In genomic region chr20:49693435-49694171, GRCh38 we compare ENCODE assay signal across 23 cellular contexts. TPM values are rescaled to one million over a fixed set of nuclear protein-coding genes. Genes with fewer than 3 reads are reported as not detected.
DNase-seq lines count a peak whose midpoint lies in the region; ATAC-seq, FAIRE-seq and TF ChIP-seq lines count a peak whose summit lies in the region.
"Had no signal": no experiment of that assay in that cellular context is flagged by ENCODE, and none has a peak within 500 bp of the region (broad histone marks: within the 10 kb centered on the region; RNA-seq: fewer than 3 reads in every experiment).

No MANE protein-coding gene starts in this region.

- H2BK15ac ChIP-seq in H1 (ENCODE audit: low read length): no peak overlapping the region

- H2BK12ac ChIP-seq in H1 (ENCODE audit: low read depth, low read length): no peak overlapping the region

- H3K23me2 ChIP-seq in H1 (ENCODE audit: low read depth, low read length): no peaks in the 10 kb centered on the region

- no peaks in the 10 kb centered on the region for H3K9me3 ChIP-seq in H1 (ENCODE audit: insufficient read depth in 2 of 2, low read depth in 1 of 2, low read length in 1 of 2)
- no peaks in the 10 kb centered on the region for H3K9me3 ChIP-seq in neural progenitor cell (ENCODE audit: low read depth)
- H3K9me3 ChIP-seq: esophagus squamous epithelium, thoracic aorta had no signal

- H3K79me2 ChIP-seq in ACC112 (ENCODE audit: control insufficient read depth, insufficient read depth, low read length, unreplicated experiment) (peaks cover 99% of the 10 kb centered on the region), H1 (ENCODE audit: control insufficient read depth in 1 of 2, insufficient read depth in 2 of 2, low read length in 2 of 2) (peaks cover 34 to 100% of the 10 kb centered on the region in 2 experiments), neural progenitor cell (ENCODE audit: low read depth) (peaks cover 100% of the 10 kb centered on the region)

- H3K4me1 ChIP-seq in ACC112 (ENCODE audit: control insufficient read depth, insufficient read depth, low read length, unreplicated experiment) (peaks cover 62% of the 10 kb centered on the region), H1 (replicated peaks in 1 of 4; ENCODE audit: control insufficient read depth in 3 of 4, insufficient read depth in 4 of 4, low read length in 3 of 4) (peaks cover 2 to 23% (median 14%) of the 10 kb centered on the region in 4 experiments; a peak in 6 of 7 replicates), neural progenitor cell (peaks cover 54% of the 10 kb centered on the region)

- H3K23ac ChIP-seq in H1 (ENCODE audit: insufficient read length): no peak overlapping the region

- H3K4me1 Mint-ChIP-seq in neural progenitor cell: peaks cover 72% of the 10 kb centered on the region

- TF ChIP-seq POLR2A in H1 (IDR thresholded peaks at IDR 0.05; ENCODE audit: control extremely low read depth in 1 of 2, low read depth in 2 of 2, low read length in 2 of 2): no peak

- no peaks in the 10 kb centered on the region for H3K36me3 ChIP-seq in ACC112 (ENCODE audit: insufficient read depth, low read length)
- H3K36me3 ChIP-seq in H1 (ENCODE audit: control insufficient read depth in 2 of 4, insufficient read depth in 4 of 4, low read length in 3 of 4): no peaks in the 10 kb centered on the region
- H3K36me3 ChIP-seq in neural progenitor cell: no peaks in the 10 kb centered on the region
- H3K36me3 ChIP-seq: thoracic aorta had no signal

- no peak for TF ChIP-seq RAD21 in H1 (IDR thresholded peaks at IDR 0.05 in 1 of 2, conservative IDR thresholded peaks at IDR 0.05 in 1 of 2; ENCODE audit: low read depth in 2 of 2, low read length in 2 of 2)

- peak overlapping the region; percentile 52 to 59; a peak in 3 of 4 replicates for H3K4me2 ChIP-seq in H1 (ENCODE audit: insufficient read depth in 1 of 2, low read depth in 2 of 2, low read length in 2 of 2)
- peak overlapping the region; percentile 21 for H3K4me2 ChIP-seq in neural progenitor cell

- H3K9ac ChIP-seq in H1 (replicated peaks in 1 of 4; ENCODE audit: extremely low read depth in 1 of 4, low read depth in 3 of 4, low read length in 3 of 4): no peak overlapping the region
- H3K9ac ChIP-seq in neural progenitor cell: no peak overlapping the region

- H3K79me1 ChIP-seq in H1 (ENCODE audit: low read depth, low read length): peaks cover 4% of the 10 kb centered on the region; the same call in 1 of the 2 replicates

- H4K5ac ChIP-seq in H1 (ENCODE audit: insufficient read length, low read depth, low read length): no peak overlapping the region

- no peak for TF ChIP-seq EP300 in H1 (IDR thresholded peaks at IDR 0.05; ENCODE audit: borderline replicate concordance in 1 of 2, low read depth in 2 of 2, low read length in 2 of 2)

- FAIRE-seq in H1 (lab: Jason Lieb, UNC): no peak
- FAIRE-seq: A204.1 had no signal

- no peaks in the 10 kb centered on the region for H3K27me3 ChIP-seq in ACC112 (ENCODE audit: insufficient read depth, low read length)
- no peaks in the 10 kb centered on the region for H3K27me3 ChIP-seq in H1 (replicated peaks in 1 of 4; ENCODE audit: control insufficient read depth in 3 of 4, extremely low read depth in 1 of 4, insufficient read depth in 3 of 4, low read length in 3 of 4)
- no peaks in the 10 kb centered on the region for H3K27me3 ChIP-seq in neural progenitor cell
- H3K27me3 ChIP-seq: esophagus squamous epithelium had no signal

- H3F3A ChIP-seq in neural progenitor cell (ENCODE audit: low read depth): peaks cover 31% of the 10 kb centered on the region

- H2AK5ac ChIP-seq in H1 (ENCODE audit: low read depth, low read length): no peak overlapping the region

- H2BK120ac ChIP-seq in H1 (replicated peaks; ENCODE audit: low read depth, low read length): no peak overlapping the region

- peaks cover 2% of the 10 kb centered on the region for H3K27me3 Mint-ChIP-seq in neural progenitor cell (ENCODE audit: insufficient read depth, low read depth)

- no peak overlapping the region for H3K56ac ChIP-seq in H1 (replicated peaks; ENCODE audit: insufficient read length, low read depth, low read length)

- no peak overlapping the region for H2BK5ac ChIP-seq in H1 (ENCODE audit: low read depth, low read length)

- POLR2A ChIA-PET in H1 (lab: Charles Lee; ENCODE audit: partially characterized antibody): interaction anchor here (1.1 to 1.9 kb wide), 4 partner anchors 12 to 19 kb away, joined by 4 to 6 read pairs (median 5); no protein-coding TSS in a partner anchor

- DNase-seq in NCI-H69 (lab: John Stamatoyannopoulos, UW) (peak; percentile 12), H1 (ENCODE audit: low read depth in 1 of 2, low spot score in 2 of 2) (no peak), neural progenitor cell (ENCODE audit: low spot score) (no peak), NCI-H510A treated with DMSO at 0.1 percent for 48 hours (lab: John Stamatoyannopoulos, UW) (no peak), mucosa of gallbladder (ENCODE audit: low spot score) (no peak)
- DNase-seq in activated naive CD4-positive, alpha-beta T cell treated with anti-CD3 and anti-CD28 coated beads, Interleukin-2, amount 50 U/mL, for 16 hours: no peak
- DNase-seq: central memory CD4-positive, alpha-beta T cell; esophagus squamous epithelium; GOT3; IMR-90; NCI-H187; NCI-H446 treated with DMSO at 0.1 percent for 48 hours; posterior cingulate gyrus; stimulated activated CD8-positive, alpha-beta memory T cell treated with anti-CD3 and anti-CD28 coated beads, Interleukin-4, amount 100 ng/mL, for 48 hours; T-helper 9 cell had no signal

- H3K4me3 ChIP-seq in ACC112 (ENCODE audit: low read depth, low read length) (no peak overlapping the region), H1 (ENCODE audit: extremely low read depth in 1 of 4, insufficient read depth in 2 of 4, low read depth in 3 of 4, low read length in 4 of 4) (no peak overlapping the region), neural progenitor cell (no peak overlapping the region)
- H3K4me3 ChIP-seq: esophagus squamous epithelium, lung, skin epidermis, thoracic aorta had no signal

- ATAC-seq in HG03439 (IDR thresholded peaks at IDR 0.05; ENCODE audit: unreplicated experiment): no peak

- H3K27ac ChIP-seq in ACC112 (ENCODE audit: low read depth, low read length) (peak overlapping the region; percentile 19; the same call in 1 of the 2 replicates), H1 (ENCODE audit: low read depth, low read length) (no peak overlapping the region), neural progenitor cell (no peak overlapping the region)
- H3K27ac ChIP-seq: C4-2B, esophagus squamous epithelium, thoracic aorta had no signal

- CTCF ChIA-PET in H1 (lab: Charles Lee; ENCODE audit: partially characterized antibody): interaction anchor here (0.6 to 2.4 kb wide), 12 partner anchors 10 to 152 kb away, joined by 3 to 7 read pairs (median 3); partner anchors contain the start of gene SLC9A8

- WGBS in H1 (ENCODE audit: extremely low coverage in 1 of 2, insufficient coverage in 1 of 2, insufficient read length in 1 of 2, insufficient replicate concordance in 2 of 2, low coverage in 1 of 2, low lambda C conversion rate in 2 of 2, missing lambda C conversion rate in 1 of 2), 2 experiments: 82% methylated on average over 5 of the region's 5 CpGs; no CpG with 5 or more reads in 1 of the 2 experiments

- H3K9me3 Mint-ChIP-seq in neural progenitor cell: no peaks in the 10 kb centered on the region
- H3K9me3 Mint-ChIP-seq: activated T-helper 2 cell treated with anti-CD3 and anti-CD28 coated beads, Interferon-gamma antibody, Interleukin-2, Interleukin-4, amounts not matched to agents 10 μg/mL and 5 μg/mL and 100 μg/mL, durations not matched to agents 14 hours and 24 hours and 36 hours had no signal

- no peaks in the 10 kb centered on the region for H3K36me3 Mint-ChIP-seq in neural progenitor cell

- no peak for TF ChIP-seq CTCF in H1 (IDR thresholded peaks at IDR 0.05; ENCODE audit: control extremely low read depth in 1 of 3, insufficient read depth in 1 of 3, low read depth in 1 of 3, low read length in 3 of 3)
- no peak for TF ChIP-seq CTCF in neural progenitor cell (IDR thresholded peaks at IDR 0.05)

- no peak overlapping the region for H3K18ac ChIP-seq in H1 (ENCODE audit: extremely low read depth, low read length)

- H4K91ac ChIP-seq in H1 (replicated peaks; ENCODE audit: insufficient read length, low read length): no peak overlapping the region

- H3K14ac ChIP-seq in H1 (ENCODE audit: insufficient read length): no peak overlapping the region

- H3K27ac Mint-ChIP-seq in neural progenitor cell: no peak overlapping the region
- H3K27ac Mint-ChIP-seq: activated T-helper 2 cell treated with anti-CD3 and anti-CD28 coated beads, Interferon-gamma antibody, Interleukin-2, Interleukin-4, amounts not matched to agents 10 μg/mL and 5 μg/mL and 100 μg/mL, durations not matched to agents 14 hours and 24 hours and 36 hours had no signal

- H4K20me1 ChIP-seq in H1 (replicated peaks in 1 of 2; ENCODE audit: control insufficient read depth in 1 of 2, insufficient read depth in 2 of 2, low read length in 2 of 2): peaks cover 35 to 39% of the 10 kb centered on the region in 2 experiments
- peaks cover 100% of the 10 kb centered on the region for H4K20me1 ChIP-seq in neural progenitor cell (ENCODE audit: low read depth)

- H4K8ac ChIP-seq in H1 (ENCODE audit: extremely low read depth, insufficient read depth, low read length): no peak overlapping the region

- H2AFZ ChIP-seq in ACC112 (ENCODE audit: low read length, unreplicated experiment) (no peak overlapping the region), H1 (ENCODE audit: low read length) (no peak overlapping the region), neural progenitor cell (replicated peaks) (no peak overlapping the region)

- no peak overlapping the region for H3K4me3 Mint-ChIP-seq in neural progenitor cell

- H2BK20ac ChIP-seq in H1 (ENCODE audit: low read length): no peak overlapping the region

- H3K4ac ChIP-seq in H1 (replicated peaks; ENCODE audit: insufficient read length, low read depth, low read length): no peak overlapping the region

TF ChIP-seq in H1, 55 proteins besides CTCF, POLR2A, EP300 and RAD21 (continues in another document):
- TF ChIP-seq NANOG (IDR thresholded peaks at IDR 0.05; ENCODE audit: insufficient read depth, low read depth, low read length, poor library complexity, severe bottlenecking) (no peak), CHD1 (IDR thresholded peaks at IDR 0.05; ENCODE audit: low read depth, low read length) (no peak), PHF8 (conservative IDR thresholded peaks at IDR 0.05; ENCODE audit: low read depth, low read length) (no peak)

RNA-seq across cellular contexts. Expression of gene B4GALT5, which starts 20.1 kb away (rescaled TPM):
- 73.5 and 75.4 TPM in 2 replicates for total RNA-seq in H1 (2021; fragmentation: NEBNext Ultra II Directional; extraction: Animal tissue kit (Norgen Biotek cat#: 25700))
- 39.1 and 46.5 TPM in 2 replicates for polyA plus RNA-seq in H1 (2011; rRNA removed)
- 43.0 TPM for polyA plus RNA-seq in H1 (2011; cell fraction: cytosol; rRNA removed)
- polyA plus RNA-seq in H1 (2011; cell fraction: nucleus; rRNA removed): 26.3 TPM
- 41.6 to 48.4 TPM (median 44.5 TPM) in 4 replicates for polyA plus RNA-seq in H1 (2012, experiment 1 of 2)
- 24.7 TPM for polyA plus RNA-seq in H1 (2012, experiment 2 of 2)
- 57.2 TPM for polyA plus RNA-seq in H1 (2013, experiment 1 of 2)
- 71.0 TPM for polyA plus RNA-seq in H1 (2013, experiment 2 of 2)
- polyA minus RNA-seq in H1 (2011; rRNA and poly(A)+ RNA removed): 59.0 and 69.0 TPM in 2 replicates
- 36.1 TPM for polyA minus RNA-seq in H1 (2011; cell fraction: cytosol; rRNA and poly(A)+ RNA removed)
- polyA minus RNA-seq in H1 (2011; cell fraction: nucleus; rRNA and poly(A)+ RNA removed): 20.6 TPM
- total RNA-seq in neural progenitor cell (ENCODE audit: low replicate concordance): 45.4 and 60.1 TPM in 2 replicates
- total RNA-seq in mucosa of gallbladder: 62.2 TPM
